ENCODE assay signal across 12 cellular contexts in genomic region chr1:244010191-244010590, GRCh38. TPM values are rescaled to one million over a fixed set of nuclear protein-coding genes. Genes with fewer than 3 reads are reported as not detected.
DNase-seq lines count a peak whose midpoint lies in the region; ATAC-seq and TF ChIP-seq lines count a peak whose summit lies in the region.
"Had no signal": no experiment of that assay in that cellular context is flagged by ENCODE, and none has a peak within 500 bp of the region (broad histone marks: within the 10 kb centered on the region; RNA-seq: fewer than 3 reads in every experiment).

No MANE protein-coding gene starts in this region.

- no peak for ATAC-seq in GM18519 (IDR thresholded peaks at IDR 0.05; ENCODE audit: low FRiP score, unreplicated experiment)

- H3K79me2 ChIP-seq in osteoblast (ENCODE audit: insufficient read depth, low read length): no peaks in the 10 kb centered on the region

- peaks cover 8% of the 10 kb centered on the region for H3K4me1 ChIP-seq in BE2C
- peaks cover 19% of the 10 kb centered on the region for H3K4me1 ChIP-seq in osteoblast (ENCODE audit: insufficient read depth, low read length)
- no peaks in the 10 kb centered on the region for H3K4me1 ChIP-seq in Peyer's patch

- no peaks in the 10 kb centered on the region for H3K27me3 Mint-ChIP-seq in activated T-cell treated with anti-CD3 and anti-CD28 coated beads, Interleukin-2, amount 50 U/mL, for 24 hours

- TF ChIP-seq CTCF in BE2C (IDR thresholded peaks at IDR 0.05; ENCODE audit: low read depth, low read length) (peak; percentile 28), osteoblast (IDR thresholded peaks at IDR 0.05; ENCODE audit: extremely low read depth, low read depth, low read length) (no peak), Peyer's patch (IDR thresholded peaks at IDR 0.05) (no peak)

- H3K36me3 ChIP-seq in BE2C: no peaks in the 10 kb centered on the region
- H3K36me3 ChIP-seq in osteoblast (ENCODE audit: insufficient read depth, low read length): no peaks in the 10 kb centered on the region
- H3K36me3 ChIP-seq in Peyer's patch: no peaks in the 10 kb centered on the region
- H3K36me3 ChIP-seq: SJSA1 had no signal

- H3K4me3 ChIP-seq in BE2C (ENCODE audit: low read depth, low read length) (no peak overlapping the region), osteoblast (ENCODE audit: insufficient read depth, low read length) (no peak overlapping the region), Peyer's patch (no peak overlapping the region)
- H3K4me3 ChIP-seq: SJSA1 had no signal

- no peak overlapping the region for H3K4me3 Mint-ChIP-seq in activated T-cell treated with anti-CD3 and anti-CD28 coated beads, Interleukin-2, amount 50 U/mL, for 24 hours

- peaks cover 8% of the 10 kb centered on the region for H3K4me1 Mint-ChIP-seq in activated T-cell treated with anti-CD3 and anti-CD28 coated beads, Interleukin-2, amount 50 U/mL, for 24 hours (ENCODE audit: low read depth)

- H3K4me2 ChIP-seq in osteoblast (ENCODE audit: insufficient read depth, low read length): peak overlapping the region; percentile 11

- H3K9me3 ChIP-seq in BE2C (no peaks in the 10 kb centered on the region), osteoblast (ENCODE audit: low read depth, low read length) (no peaks in the 10 kb centered on the region), Peyer's patch (no peaks in the 10 kb centered on the region)
- H3K9me3 ChIP-seq: SJSA1 had no signal

- CTCF ChIA-PET in HEK293T (lab: Yijun Ruan, JAX): no interaction called here

- H3K9me3 Mint-ChIP-seq in activated T-cell treated with anti-CD3 and anti-CD28 coated beads, Interleukin-2, amount 50 U/mL, for 24 hours: no peaks in the 10 kb centered on the region

- no peaks in the 10 kb centered on the region for H3K36me3 Mint-ChIP-seq in activated T-cell treated with anti-CD3 and anti-CD28 coated beads, Interleukin-2, amount 50 U/mL, for 24 hours (ENCODE audit: low read depth)

- no peak for TF ChIP-seq POLR2A in Peyer's patch (IDR thresholded peaks at IDR 0.05)

- no peak overlapping the region for H2AFZ ChIP-seq in osteoblast (ENCODE audit: low read length)

- H3K27me3 ChIP-seq in BE2C: no peaks in the 10 kb centered on the region
- H3K27me3 ChIP-seq in osteoblast (ENCODE audit: insufficient read depth, low read length): peaks cover 25% of the 10 kb centered on the region
- no peaks in the 10 kb centered on the region for H3K27me3 ChIP-seq in Peyer's patch
- H3K27me3 ChIP-seq: SJSA1 had no signal

- H3K27ac ChIP-seq in osteoblast (ENCODE audit: low read depth, low read length) (no peak overlapping the region), Peyer's patch (no peak overlapping the region)
- H3K27ac ChIP-seq: SJSA1 had no signal

- H4K20me1 ChIP-seq in osteoblast (ENCODE audit: insufficient read depth, low read length): no peaks in the 10 kb centered on the region

- no peak overlapping the region for H3K27ac Mint-ChIP-seq in activated T-cell treated with anti-CD3 and anti-CD28 coated beads, Interleukin-2, amount 50 U/mL, for 24 hours

- POLR2A ChIA-PET in HEK293T (lab: Yijun Ruan, JAX): no interaction called here

- no peak for DNase-seq in BE2C
- DNase-seq in HEK293T (ENCODE audit: extremely low spot score): peak; percentile 31
- DNase-seq in activated T-cell treated with anti-CD3 and anti-CD28 coated beads, Interleukin-2, amount 50 U/mL, for 24 hours: peak; percentile 51
- DNase-seq in osteoblast (ENCODE audit: insufficient read length, low spot score, missing footprints): peak; percentile 13
- DNase-seq in NCI-H2029 treated with DMSO at 0.1 percent for 48 hours (lab: John Stamatoyannopoulos, UW): no peak
- DNase-seq in Peyer's patch: no peak
- DNase-seq in foreskin melanocyte: no peak
- DNase-seq: anterior cingulate cortex, GOT3, Kasumi-1 had no signal

TF ChIP-seq in HEK293T, 16 proteins besides CTCF, POLR2A, EP300 and RAD21:
- TF ChIP-seq FOXA1 (IDR thresholded peaks at IDR 0.05): no peak
- no peak for TF ChIP-seq ZNF384 (IDR thresholded peaks at IDR 0.05)
- no peak for TF ChIP-seq FOXM1 (IDR thresholded peaks at IDR 0.05; ENCODE audit: borderline replicate concordance)
- TF ChIP-seq ARNT (IDR thresholded peaks at IDR 0.05): no peak

RNA-seq across cellular contexts. Expression of gene ZBTB18, which starts 40.9 kb away (rescaled TPM):
- 23.9 TPM for polyA plus RNA-seq in BE2C (2012; ENCODE audit: insufficient read depth, insufficient read length, low read depth)
- total RNA-seq in osteoblast (9.4 and 10.5 TPM in 2 replicates), Peyer's patch (10 to 100 TPM; 17.3 to 31.4 (median 22.5) TPM)

Comparison
In these comparisons a context has a peak if more than half of its experiments do, and no peak if none do; other contexts are left out.
1. DNase-seq: peak in HEK293T (single experiment), activated T-cell treated with anti-CD3 and anti-CD28 coated beads, Interleukin-2, amount 50 U/mL, for 24 hours (single experiment) and osteoblast (single experiment); none in BE2C (single experiment), NCI-H2029 treated with DMSO at 0.1 percent for 48 hours (single experiment), Peyer's patch (0 of 3) and foreskin melanocyte (single experiment).